Comparison of ENCODE assay signal across 1 cellular context in genomic region chr10:5199398-5199797, GRCh38.
TF ChIP-seq lines count a peak whose summit lies in the region.

No MANE protein-coding gene starts in this region.

TF ChIP-seq in liver, 16 proteins besides CTCF, POLR2A, EP300 and RAD21 (continued from another document):
- no peak for TF ChIP-seq EGR1 (IDR thresholded peaks at IDR 0.05; ENCODE audit: low read depth in 2 of 2)
- TF ChIP-seq SP1 (IDR thresholded peaks at IDR 0.05) = no peak
- peak; percentile 84 for TF ChIP-seq REST (IDR thresholded peaks at IDR 0.05)
- no peak for TF ChIP-seq ZBTB33 (IDR thresholded peaks at IDR 0.05)
- peak; percentile 14 to 55 for TF ChIP-seq HNF4A (conservative IDR thresholded peaks at IDR 0.05)
TF ChIP-seq in liver: peak in this region for 5.
